8 cellular contexts compared by ENCODE assay signal in genomic region chr10:68301790-68302502, GRCh38. TPM values are rescaled to one million over a fixed set of nuclear protein-coding genes. Genes with fewer than 3 reads are reported as not detected.
DNase-seq lines count a peak whose midpoint lies in the region; ATAC-seq and TF ChIP-seq lines count a peak whose summit lies in the region.

No MANE protein-coding gene starts in this region.

- peaks cover 0 to 9% (median 2%) of the 10 kb centered on the region in 4 donors for H3K4me1 ChIP-seq in upper lobe of left lung

- no peak for TF ChIP-seq POLR2A in upper lobe of left lung (IDR thresholded peaks at IDR 0.05)

- H3K27me3 ChIP-seq in upper lobe of left lung, result no peaks in the 10 kb centered on the region

- WGBS in upper lobe of left lung, 2 donors, result 48 to 50% methylated on average over 6 of the region's 6 CpGs

- H3K4me3 ChIP-seq in cardiac fibroblast (replicated peaks in 1 of 2; ENCODE audit: low read depth in 2 of 2, low read length in 2 of 2) (no peak overlapping the region), upper lobe of left lung (no peak overlapping the region)

- H3K27ac ChIP-seq in upper lobe of left lung, result no peak overlapping the region

- H3K36me3 ChIP-seq in upper lobe of left lung, result no peaks in the 10 kb centered on the region

- TF ChIP-seq CTCF in cardiac fibroblast (IDR thresholded peaks at IDR 0.05; ENCODE audit: low read depth, low read length) (peak; percentile 44), upper lobe of left lung (IDR thresholded peaks at IDR 0.05) (peak in 5 of 6 experiments; percentile 31 to 68 (median 59))

- no peaks in the 10 kb centered on the region for H3K9me3 ChIP-seq in upper lobe of left lung

- TF ChIP-seq EP300 in upper lobe of left lung (IDR thresholded peaks at IDR 0.05), result no peak

- ATAC-seq in HG03064 (IDR thresholded peaks at IDR 0.05; ENCODE audit: low read depth, unreplicated experiment), result peak; percentile 72
- peak in 1 of 2 donors; percentile 80 for ATAC-seq in upper lobe of left lung (ENCODE audit: low FRiP score in 2 of 2)

- DNase-seq in NCI-H2081 (lab: John Stamatoyannopoulos, UW) (peak; percentile 2 to 26), NCI-H2081 treated with DMSO at 0.1 percent for 48 hours (lab: John Stamatoyannopoulos, UW) (no peak), NCI-H748 (lab: John Stamatoyannopoulos, UW; ENCODE audit: unreplicated experiment) (peak; percentile 36), cardiac fibroblast (ENCODE audit: low read depth in 2 of 2) (peak; percentile 68 to 72), left kidney (ENCODE audit: low read depth, low spot score) (peak; percentile 78), upper lobe of left lung (no peak)
- DNase-seq in activated CD4-positive, alpha-beta T cell treated with anti-CD3 and anti-CD28 coated beads for 48 hours, result no peak

RNA-seq across cellular contexts. Expression of gene HNRNPH3, which starts 29.9 kb away (rescaled TPM):
- total RNA-seq in upper lobe of left lung, result 10 to 100 TPM; 38.2 to 97.1 (median 62.8) TPM

RNA-seq across cellular contexts. Expression of gene PBLD, which starts 30.8 kb away (rescaled TPM):
- 10 to 100 TPM in 1 of 6 donors, 1 to 10 TPM in 5; 1.8 to 21.0 (median 4.3) TPM for total RNA-seq in upper lobe of left lung

Comparison
In these comparisons a context has a peak if more than half of its experiments do, and no peak if none do; other contexts are left out.
1. DNase-seq: peak in NCI-H2081 (2 of 2), NCI-H748 (single experiment), cardiac fibroblast (2 of 2) and left kidney (single experiment); none in NCI-H2081 treated with DMSO at 0.1 percent for 48 hours (single experiment), upper lobe of left lung (0 of 2) and activated CD4-positive, alpha-beta T cell treated with anti-CD3 and anti-CD28 coated beads for 48 hours (single experiment).